Comparison of ENCODE assay signal across 8 cellular contexts in genomic region chr12:78888583-78888982, GRCh38. TPM values are rescaled to one million over a fixed set of nuclear protein-coding genes. Genes with fewer than 3 reads are reported as not detected.
DNase-seq lines count a peak whose midpoint lies in the region; ATAC-seq and TF ChIP-seq lines count a peak whose summit lies in the region.

No MANE protein-coding gene starts in this region.

- H3K9me3 ChIP-seq in gastrocnemius medialis, result no peaks in the 10 kb centered on the region

- no peak for TF ChIP-seq POLR2A in gastrocnemius medialis (IDR thresholded peaks at IDR 0.05)

- ATAC-seq in HG02943 (IDR thresholded peaks at IDR 0.05; ENCODE audit: low read depth, unreplicated experiment) (peak; percentile 79), gastrocnemius medialis (no peak)
- peak; percentile 93 for ATAC-seq in stimulated activated memory B cell treated with anti-CD40 and anti-IgM and Interleukin-4, amounts not matched to agents 10 μg/mL and 1 μg/mL and 100 μg/mL, for 72 hours

- in situ Hi-C loops in gastrocnemius medialis (cut with MboI; ENCODE audit: low sequenced_read_pairs in 4 of 4), result no loop called here

- no peaks in the 10 kb centered on the region for H3K9me3 Mint-ChIP-seq in stimulated activated memory B cell treated with anti-CD40 and anti-IgM and Interleukin-4, amounts not matched to agents 10 μg/mL and 1 μg/mL and 100 μg/mL, for 72 hours

- no peaks in the 10 kb centered on the region for H3K36me3 ChIP-seq in gastrocnemius medialis

- intact Hi-C loops in gastrocnemius medialis (cut with DNase I; ENCODE audit: low total_unique reads), result no loop called here

- H3K4me3 ChIP-seq in gastrocnemius medialis, result no peak overlapping the region

- peaks cover 31% of the 10 kb centered on the region for H3K4me1 Mint-ChIP-seq in stimulated activated memory B cell treated with anti-CD40 and anti-IgM and Interleukin-4, amounts not matched to agents 10 μg/mL and 1 μg/mL and 100 μg/mL, for 72 hours

- no peak overlapping the region for H3K27ac Mint-ChIP-seq in stimulated activated memory B cell treated with anti-CD40 and anti-IgM and Interleukin-4, amounts not matched to agents 10 μg/mL and 1 μg/mL and 100 μg/mL, for 72 hours

- no peaks in the 10 kb centered on the region for H3K4me1 ChIP-seq in gastrocnemius medialis

- no peaks in the 10 kb centered on the region for H3K27me3 ChIP-seq in gastrocnemius medialis

- peak overlapping the region; percentile 42 for H3K4me3 Mint-ChIP-seq in stimulated activated memory B cell treated with anti-CD40 and anti-IgM and Interleukin-4, amounts not matched to agents 10 μg/mL and 1 μg/mL and 100 μg/mL, for 72 hours

- no peak overlapping the region for H3K27ac ChIP-seq in gastrocnemius medialis

- no peak for TF ChIP-seq CTCF in gastrocnemius medialis (IDR thresholded peaks at IDR 0.05 in 4 of 5, conservative IDR thresholded peaks at IDR 0.05 in 1 of 5)

- H3K27me3 Mint-ChIP-seq in stimulated activated memory B cell treated with anti-CD40 and anti-IgM and Interleukin-4, amounts not matched to agents 10 μg/mL and 1 μg/mL and 100 μg/mL, for 72 hours, result no peaks in the 10 kb centered on the region

- DNase-seq in SKM-1 treated with dmso at 0.1 percent for 144 hours (lab: John Stamatoyannopoulos, UW; ENCODE audit: unreplicated experiment), result peak; percentile 36
- no peak for DNase-seq in SKM-1 (lab: John Stamatoyannopoulos, UW; ENCODE audit: unreplicated experiment)
- DNase-seq in NCI-H69 (lab: John Stamatoyannopoulos, UW), result peak; percentile 19
- DNase-seq in NCI-H524 (lab: John Stamatoyannopoulos, UW), result no peak
- DNase-seq in ureter (ENCODE audit: low spot score), result no peak
- DNase-seq in gastrocnemius medialis, result no peak

- H3K36me3 Mint-ChIP-seq in stimulated activated memory B cell treated with anti-CD40 and anti-IgM and Interleukin-4, amounts not matched to agents 10 μg/mL and 1 μg/mL and 100 μg/mL, for 72 hours, result no peaks in the 10 kb centered on the region

RNA-seq across cellular contexts. Expression of gene SYT1, which starts 24.0 kb away (rescaled TPM):
- total RNA-seq in ureter (12.3 TPM), gastrocnemius medialis (under 1 TPM in 2 of 4 donors, not detected in 2; 0.13 to 0.88 TPM)

Comparison
In these comparisons a context has a peak if more than half of its experiments do, and no peak if none do; other contexts are left out.
1. DNase-seq: peak in SKM-1 treated with dmso at 0.1 percent for 144 hours (single experiment) and NCI-H69 (single experiment); none in SKM-1 (single experiment), NCI-H524 (0 of 2), ureter (single experiment) and gastrocnemius medialis (0 of 2).
2. ATAC-seq: peak in HG02943 (single experiment) and stimulated activated memory B cell treated with anti-CD40 and anti-IgM and Interleukin-4, amounts not matched to agents 10 μg/mL and 1 μg/mL and 100 μg/mL, for 72 hours (single experiment); none in gastrocnemius medialis (0 of 2).